Comparison of ENCODE assay signal across 18 cellular contexts in genomic region chrX:141760761-141761160, GRCh38.
DNase-seq lines count a peak whose midpoint lies in the region; ATAC-seq, FAIRE-seq and TF ChIP-seq lines count a peak whose summit lies in the region.
"Had no signal": no experiment of that assay in that cellular context is flagged by ENCODE, and none has a peak within 500 bp of the region (broad histone marks: within the 10 kb centered on the region; RNA-seq: fewer than 3 reads in every experiment).

No MANE protein-coding gene starts in this region.

- DNase-seq in Caki2 (ENCODE audit: low read depth), result peak; percentile 45
- peak; percentile 26 for DNase-seq in IMR-90
- peak; percentile 20 for DNase-seq in astrocyte of the hippocampus (ENCODE audit: low read depth, low spot score)
- peak; percentile 4 for DNase-seq in kidney glomerular epithelial cell (lab: John Stamatoyannopoulos, UW)
- no peak for DNase-seq in OCI-M2 (lab: John Stamatoyannopoulos, UW; ENCODE audit: unreplicated experiment)
- no peak for DNase-seq in KG1 (lab: John Stamatoyannopoulos, UW)
- DNase-seq in frontal cortex (ENCODE audit: low spot score in 2 of 2), result no peak
- DNase-seq: CD4-positive, alpha-beta memory T cell; DMS53; erythroblast; GM23248; NCI-H146; NCI-H2171 treated with DMSO at 0.1 percent for 48 hours; OCI-M1 had no signal

- intact Hi-C loops in IMR-90 (cut with micrococcal nuclease), result no loop called here

- H3K9me3 ChIP-seq in IMR-90 (ENCODE audit: control insufficient read depth, insufficient read depth, low read length), result peaks cover 2% of the 10 kb centered on the region; the same call in 1 of the 2 replicates
- H3K9me3 ChIP-seq: suprapubic skin had no signal

- no peak overlapping the region for H2BK20ac ChIP-seq in IMR-90 (ENCODE audit: low read depth, low read length)

- no peak overlapping the region for H4K91ac ChIP-seq in IMR-90 (ENCODE audit: insufficient read depth, low read depth, low read length)

- H3K14ac ChIP-seq in IMR-90 (replicated peaks; ENCODE audit: low read depth, low read length), result no peak overlapping the region

- no peak overlapping the region for H3K27ac ChIP-seq in IMR-90 (ENCODE audit: insufficient read depth, low read length)
- H3K27ac ChIP-seq: GM23248, suprapubic skin had no signal

- H4K20me1 ChIP-seq in IMR-90 (ENCODE audit: insufficient read depth, low read length), result no peaks in the 10 kb centered on the region

- in situ Hi-C loops in Caki2 (cut with HindIII; ENCODE audit: low pct_unique_long_range_greater_than_20kb, low sequenced_read_pairs), result no loop called here
- in situ Hi-C loops in IMR-90 (cut with MboI; ENCODE audit: low sequenced_read_pairs), result no loop called here

- FAIRE-seq in frontal cortex (lab: Jason Lieb, UNC), result no peak
- FAIRE-seq: GM18507 had no signal

- no peak for ATAC-seq in IMR-90 (ENCODE audit: low read depth)
- no peak for ATAC-seq in GM19351 (IDR thresholded peaks at IDR 0.05; ENCODE audit: unreplicated experiment)
- ATAC-seq: activated T-helper 17 cell treated with anti-CD3 and anti-CD28 coated beads, Interleukin-2, amount 50 U/mL, for 72 hours had no signal

- no peak overlapping the region for H2BK15ac ChIP-seq in IMR-90 (ENCODE audit: low read depth, low read length)

- H3K56ac ChIP-seq in IMR-90 (ENCODE audit: extremely low read depth, insufficient read depth, low read length), result no peak overlapping the region

- H4K5ac ChIP-seq in IMR-90 (ENCODE audit: low read depth, low read length), result no peak overlapping the region

- POLR2A ChIA-PET in IMR-90 (lab: Charles Lee; ENCODE audit: unreplicated experiment), result no interaction called here

- no CpG with 5 or more reads among the region's 4 CpGs for WGBS in IMR-90 (ENCODE audit: extremely low coverage in 2 of 2, insufficient read length in 1 of 2), 2 experiments

- H3K79me1 ChIP-seq in IMR-90 (ENCODE audit: low read depth in 1 of 2, low read length in 2 of 2), result no peaks in the 10 kb centered on the region

- H2BK120ac ChIP-seq in IMR-90 (ENCODE audit: low read depth, low read length), result no peak overlapping the region

- no peak for TF ChIP-seq POLR2A in IMR-90 (IDR thresholded peaks at IDR 0.05; ENCODE audit: low read depth, low read length)

- no peaks in the 10 kb centered on the region for H3K36me3 ChIP-seq in IMR-90 (ENCODE audit: control insufficient read depth, insufficient read depth, low read length)
- H3K36me3 ChIP-seq: suprapubic skin had no signal

- H3K9me1 ChIP-seq in IMR-90 (ENCODE audit: insufficient read depth, low read length), result no peaks in the 10 kb centered on the region

- H2BK5ac ChIP-seq in IMR-90 (ENCODE audit: low read depth, low read length, poor library complexity, severe bottlenecking), result no peak overlapping the region

- no TSS peak for BruUV-seq in IMR-90 (replicated peaks; lab: Mats Ljungman, UMichigan)

- H2AK5ac ChIP-seq in IMR-90 (ENCODE audit: low read depth, low read length), result no peak overlapping the region

- H3K23ac ChIP-seq in IMR-90 (ENCODE audit: low read depth, low read length), result no peak overlapping the region

- no peaks in the 10 kb centered on the region for H3K4me1 ChIP-seq in IMR-90 (ENCODE audit: control insufficient read depth, insufficient read depth, low read length)
- H3K4me1 ChIP-seq: suprapubic skin had no signal

- no peak overlapping the region for H3K4me2 ChIP-seq in IMR-90 (ENCODE audit: low read depth, low read length)

- TF ChIP-seq CTCF in IMR-90 (conservative IDR thresholded peaks at IDR 0.05; ENCODE audit: low read depth, low read length), result no peak

- no peak overlapping the region for H2AFZ ChIP-seq in IMR-90 (replicated peaks; ENCODE audit: low read length, poor library complexity)
- H2AFZ ChIP-seq: GM23248 had no signal

- dilution Hi-C loops in IMR-90 (cut with HindIII; ENCODE audit: low sequenced_read_pairs, unreplicated experiment), result no loop called here

- no peaks in the 10 kb centered on the region for H3K27me3 ChIP-seq in IMR-90 (ENCODE audit: control insufficient read depth, insufficient read depth, low read length)
- H3K27me3 ChIP-seq: suprapubic skin had no signal

- no peak overlapping the region for H4K8ac ChIP-seq in IMR-90 (ENCODE audit: low read depth in 2 of 2, low read length in 2 of 2)

- no peak for TF ChIP-seq RAD21 in IMR-90 (IDR thresholded peaks at IDR 0.05; ENCODE audit: low read length)

- no peak overlapping the region for H3K4me3 ChIP-seq in IMR-90 (ENCODE audit: insufficient read depth, low read depth, low read length)
- H3K4me3 ChIP-seq: GM23248, suprapubic skin had no signal

- CTCF ChIA-PET in IMR-90 (lab: Yijun Ruan, JAX), result no interaction called here

- no peak overlapping the region for H3K4ac ChIP-seq in IMR-90 (ENCODE audit: low read depth, low read length)

- no peak overlapping the region for H3K9ac ChIP-seq in IMR-90 (ENCODE audit: low read depth, low read length)
- H3K9ac ChIP-seq: GM23248 had no signal

- no peak overlapping the region for H2AK9ac ChIP-seq in IMR-90 (replicated peaks; ENCODE audit: low read depth, low read length, poor library complexity)

- no peak overlapping the region for H3K18ac ChIP-seq in IMR-90 (ENCODE audit: low read depth, low read length)

TF ChIP-seq in IMR-90, 13 proteins besides CTCF, POLR2A, EP300 and RAD21:
- no peak for TF ChIP-seq SMC3 (IDR thresholded peaks at IDR 0.05; ENCODE audit: low read depth, low read length)
- no peak for TF ChIP-seq CHD1 (IDR thresholded peaks at IDR 0.05; ENCODE audit: low read depth, low read length)
- TF ChIP-seq MXI1 (IDR thresholded peaks at IDR 0.05; ENCODE audit: borderline replicate concordance, low read depth, low read length), result no peak
- TF ChIP-seq NFE2L2 (IDR thresholded peaks at IDR 0.05; ENCODE audit: low read depth, low read length), result no peak
- no peak for TF ChIP-seq RCOR1 (IDR thresholded peaks at IDR 0.05; ENCODE audit: insufficient replicate concordance, low read length)
- no peak for TF ChIP-seq FOS (IDR thresholded peaks at IDR 0.05; ENCODE audit: low read depth, low read length)
- TF ChIP-seq MAZ (IDR thresholded peaks at IDR 0.05; ENCODE audit: borderline replicate concordance, low read depth, low read length), result no peak
- no peak for TF ChIP-seq CEBPB (IDR thresholded peaks at IDR 0.05; ENCODE audit: low read depth, low read length)

Comparison
In these comparisons a context has a peak if more than half of its experiments do, and no peak if none do; other contexts are left out.
1. DNase-seq: peak in Caki2 (single experiment), IMR-90 (single experiment), astrocyte of the hippocampus (single experiment) and kidney glomerular epithelial cell (single experiment); none in OCI-M2 (single experiment), KG1 (single experiment) and frontal cortex (0 of 2).